Comparison of ENCODE assay signal across 25 cellular contexts in genomic region chr6:6932968-6933367, GRCh38.
"Had no signal": no experiment of that assay in that cellular context is flagged by ENCODE, and none has a peak within 500 bp of the region (broad histone marks: within the 10 kb centered on the region; RNA-seq: fewer than 3 reads in every experiment).

No MANE protein-coding gene starts in this region.

- DNase-seq: activated CD4-positive, alpha-beta T cell treated with anti-CD3 and anti-CD28 coated beads for 36 hours; activated CD8-positive, alpha-beta memory T cell treated with anti-CD3 and anti-CD28 coated beads, Interleukin-2, amount 50 U/mL, for 4 hours; activated CD8-positive, alpha-beta T cell treated with anti-CD3 and anti-CD28 coated beads for 36 hours; activated gamma-delta T cell treated with Interleukin-2 at 50 U/mL for 16 hours; activated naive CD4-positive, alpha-beta T cell treated with anti-CD3 and anti-CD28 coated beads, Interleukin-2, amount 10 ng/mL, durations not matched to agents 7 days and 5 days; activated naive CD8-positive, alpha-beta T cell treated with anti-CD3 and anti-CD28 coated beads for 36 hours; activated T-cell treated with anti-CD3 and anti-CD28 coated beads, Interleukin-2, amount 50 U/mL, for 72 hours; cerebellar nuclear complex; MG63; MV-4-11; NCI-H1092 treated with DMSO at 0.1 percent for 48 hours; NCI-H1417 treated with DMSO at 0.1 percent for 48 hours; NCI-H1694; NCI-H2029; NCI-H446; NCI-H524 treated with DMSO at 0.1 percent for 48 hours; NCI-H774; NK-92 treated with Interleukin-12 subunit alpha and Interleukin-12 subunit beta, amount 100 ng/mL, for 24 hours; Peyer's patch; Right ventricle myocardium superior; SK-N-SH; T-helper 1 cell had no signal

- H3K9me3 ChIP-seq: MG63, Peyer's patch, SJCRH30, SK-N-SH had no signal

- H3K36me3 ChIP-seq: MG63, Peyer's patch, SJCRH30 had no signal

- H3K4me3 ChIP-seq: MG63, Peyer's patch, SJCRH30 had no signal

- H3K27ac ChIP-seq: Peyer's patch, RWPE1, SJCRH30, VCaP had no signal

- H3K27me3 ChIP-seq: MG63, Peyer's patch, SJCRH30 had no signal
